In genomic region chr4:40264995-40265909, GRCh38 we compare ENCODE assay signal across 8 cellular contexts.
DNase-seq lines count a peak whose midpoint lies in the region; ATAC-seq, FAIRE-seq and TF ChIP-seq lines count a peak whose summit lies in the region.

No MANE protein-coding gene starts in this region.

- H3K27ac Mint-ChIP-seq in T-helper 1 cell treated with Interleukin-12 subunit alpha and Interleukin-12 subunit beta and Interleukin-4 antibody, amounts not matched to agents 30 μg/mL and 1 μg/mL, for 36 hours: peak overlapping the region; percentile 77
- peak overlapping the region; percentile 89 to 99 (median 97) for H3K27ac Mint-ChIP-seq in immature natural killer cell

- peak overlapping the region; percentile 51 for H3K4me3 Mint-ChIP-seq in T-helper 1 cell treated with Interleukin-12 subunit alpha and Interleukin-12 subunit beta and Interleukin-4 antibody, amounts not matched to agents 30 μg/mL and 1 μg/mL, for 36 hours
- H3K4me3 Mint-ChIP-seq in immature natural killer cell: peak overlapping the region; percentile 81 to 85 (median 83)

- DNase-seq in EL: peak; percentile 16
- peak; percentile 78 to 86 (median 86) for DNase-seq in immature natural killer cell
- no peak for DNase-seq in NCI-H226
- DNase-seq in H54 (ENCODE audit: insufficient read length, low spot score): no peak

- H3K27me3 Mint-ChIP-seq in T-helper 1 cell treated with Interleukin-12 subunit alpha and Interleukin-12 subunit beta and Interleukin-4 antibody, amounts not matched to agents 30 μg/mL and 1 μg/mL, for 36 hours (ENCODE audit: low read depth): no peaks in the 10 kb centered on the region
- H3K27me3 Mint-ChIP-seq in immature natural killer cell (ENCODE audit: low read depth in 3 of 3): peaks cover 4 to 9% (median 8%) of the 10 kb centered on the region in 3 donors

- no peaks in the 10 kb centered on the region for H3K9me3 Mint-ChIP-seq in T-helper 1 cell treated with Interleukin-12 subunit alpha and Interleukin-12 subunit beta and Interleukin-4 antibody, amounts not matched to agents 30 μg/mL and 1 μg/mL, for 36 hours
- peaks cover 0 to 1% (median 0%) of the 10 kb centered on the region in 6 donors for H3K9me3 Mint-ChIP-seq in immature natural killer cell

- H3K36me3 Mint-ChIP-seq in T-helper 1 cell treated with Interleukin-12 subunit alpha and Interleukin-12 subunit beta and Interleukin-4 antibody, amounts not matched to agents 30 μg/mL and 1 μg/mL, for 36 hours (ENCODE audit: low read depth): no peaks in the 10 kb centered on the region
- no peaks in the 10 kb centered on the region for H3K36me3 Mint-ChIP-seq in immature natural killer cell

- ATAC-seq in HG03135 (IDR thresholded peaks at IDR 0.05; ENCODE audit: unreplicated experiment) (peak; percentile 75), GM21825 (IDR thresholded peaks at IDR 0.05; ENCODE audit: unreplicated experiment) (no peak), GM21515 (IDR thresholded peaks at IDR 0.05; ENCODE audit: unreplicated experiment) (no peak)

- H3K4me1 Mint-ChIP-seq in T-helper 1 cell treated with Interleukin-12 subunit alpha and Interleukin-12 subunit beta and Interleukin-4 antibody, amounts not matched to agents 30 μg/mL and 1 μg/mL, for 36 hours (ENCODE audit: low read depth): peaks cover 20% of the 10 kb centered on the region
- H3K4me1 Mint-ChIP-seq in immature natural killer cell: peaks cover 48 to 56% of the 10 kb centered on the region in 2 donors

- no peak for FAIRE-seq in H54 (lab: Jason Lieb, UNC)

- no peak for TF ChIP-seq POLR2A in H54 (IDR thresholded peaks at IDR 0.05; ENCODE audit: low read depth, low read length)

Comparison
In these comparisons a context has a peak if more than half of its experiments do, and no peak if none do; other contexts are left out.
1. DNase-seq: peak in EL (single experiment) and immature natural killer cell (3 of 3); none in NCI-H226 (single experiment) and H54 (single experiment).